In genomic region chr6:41735427-41736206, GRCh38 we compare ENCODE assay signal across 8 cellular contexts. TPM values are rescaled to one million over a fixed set of nuclear protein-coding genes. Genes with fewer than 3 reads are reported as not detected.
A peak's percentile ranks its signal among the peaks of the same experiment; 100 is the strongest.
DNase-seq lines count a peak whose midpoint lies in the region; ATAC-seq and TF ChIP-seq lines count a peak whose summit lies in the region.

TFEB (minus strand) TSS chr6:41735608; CDS start chr6:41691213, 44,395 bp downstream.

- CTCF ChIA-PET in T-cell (lab: Charles Lee): interaction anchor here in 1 of 2 donors (0.8 to 1.9 kb wide), 2 partner anchors 31 to 51 kb away, joined by 3 to 12 read pairs; partner anchors contain the start of gene TOMM6

- peaks cover 26 to 33% (median 31%) of the 10 kb centered on the region in 3 donors for H3K4me1 Mint-ChIP-seq in T-cell

- no peaks in the 10 kb centered on the region for H3K9me3 Mint-ChIP-seq in T-cell

- H3K36me3 ChIP-seq in adrenal gland (replicated peaks in 1 of 2) (no peaks in the 10 kb centered on the region), heart right ventricle (no peaks in the 10 kb centered on the region), upper lobe of right lung (no peaks in the 10 kb centered on the region)

- H3K4me3 Mint-ChIP-seq in T-cell: peak within 1 kb of the TSS; percentile 80 to 84 (median 80)

- H3K27ac ChIP-seq in adrenal gland: peak within 1 kb of the TSS; percentile 46 to 94 (median 89)
- peak within 1 kb of the TSS; percentile 97 to 100 (median 100) for H3K27ac ChIP-seq in heart right ventricle
- peak within 1 kb of the TSS; percentile 93 for H3K27ac ChIP-seq in upper lobe of right lung

- H3K27me3 Mint-ChIP-seq in T-cell: no peaks in the 10 kb centered on the region

- POLR2A ChIA-PET in T-cell (lab: Charles Lee): no interaction called here

- H3K27me3 ChIP-seq in adrenal gland (no peaks in the 10 kb centered on the region), heart right ventricle (no peaks in the 10 kb centered on the region), upper lobe of right lung (no peaks in the 10 kb centered on the region)

- peak within 1 kb of the TSS; percentile 55 to 77 for H3K27ac Mint-ChIP-seq in T-cell

- peak; percentile 69 for DNase-seq in NCI-H128 (lab: John Stamatoyannopoulos, UW; ENCODE audit: unreplicated experiment)
- peak; percentile 80 to 95 (median 91) for DNase-seq in T-cell
- peak; percentile 92 to 98 (median 95) for DNase-seq in adrenal gland
- peak; percentile 95 for DNase-seq in heart right ventricle
- DNase-seq in posterior vena cava (ENCODE audit: low spot score): peak; percentile 99
- DNase-seq in upper lobe of right lung: peak; percentile 98

- peak; percentile 51 for ATAC-seq in HG02678 (IDR thresholded peaks at IDR 0.05; ENCODE audit: unreplicated experiment)
- peak; percentile 68 to 82 (median 71) for ATAC-seq in T-cell (replicated peaks in 1 of 4)
- ATAC-seq in heart right ventricle: peak; percentile 54 to 81 (median 72)
- ATAC-seq in upper lobe of right lung: peak; percentile 88

- H3K4me1 ChIP-seq in adrenal gland (replicated peaks in 1 of 2) (peaks cover 10 to 29% of the 10 kb centered on the region in 2 donors), heart right ventricle (peaks cover 11 to 41% (median 37%) of the 10 kb centered on the region in 9 donors), upper lobe of right lung (peaks cover 30% of the 10 kb centered on the region)

- H3K9me3 ChIP-seq in adrenal gland (replicated peaks in 1 of 3) (no peaks in the 10 kb centered on the region), heart right ventricle (no peaks in the 10 kb centered on the region), upper lobe of right lung (no peaks in the 10 kb centered on the region)

- peak; percentile 50 to 54 for TF ChIP-seq POLR2A in adrenal gland (IDR thresholded peaks at IDR 0.05)

- H3K36me3 Mint-ChIP-seq in T-cell: no peaks in the 10 kb centered on the region

- WGBS in adrenal gland, 4 donors: 6 to 25% (median 11%) methylated on average over 13 to 50 of the region's 50 CpGs
- WGBS in heart right ventricle, 2 donors: 7 to 8% methylated on average over 46 to 50 of the region's 50 CpGs

- intact Hi-C loops in adrenal gland (cut with DNase I): no loop called here
- intact Hi-C loops in heart right ventricle (cut with DNase I): loop anchor here in 5 of 10 donors (1.0 to 5.0 kb wide), 5 partner anchors 29 to 53 kb away; partner anchors contain the start of genes FRS3 (in 3 of the 5) and PRICKLE4 (in 1 of the 5)
- intact Hi-C loops in posterior vena cava (cut with DNase I): no loop called here
- intact Hi-C loops in upper lobe of right lung (cut with DNase I): no loop called here

- peak within 1 kb of the TSS; percentile 18 to 88 (median 76) for H3K4me3 ChIP-seq in adrenal gland
- H3K4me3 ChIP-seq in heart right ventricle: peak within 1 kb of the TSS; percentile 75 to 99 (median 92)
- peak within 1 kb of the TSS; percentile 87 for H3K4me3 ChIP-seq in upper lobe of right lung

- TF ChIP-seq CTCF in GM12872 (IDR thresholded peaks at IDR 0.05; ENCODE audit: insufficient read depth, low read depth, low read length) (peak; percentile 82), adrenal gland (IDR thresholded peaks at IDR 0.05) (peak; percentile 55 to 98 (median 81)), heart right ventricle (IDR thresholded peaks at IDR 0.05) (peak; percentile 85 to 100 (median 88)), upper lobe of right lung (IDR thresholded peaks at IDR 0.05) (peak; percentile 85)

RNA-seq across cellular contexts. Expression of gene TFEB, which starts in this region (rescaled TPM):
- total RNA-seq in T-cell: 10 to 100 TPM; 18.9 to 28.1 (median 19.5) TPM
- 10 to 100 TPM; 13.3 to 27.1 (median 20.2) TPM for total RNA-seq in adrenal gland
- 10 to 100 TPM in 2 of 3 donors, 1 to 10 TPM in 1; 2.1 to 47.2 (median 18.4) TPM for polyA plus RNA-seq in adrenal gland
- total RNA-seq in heart right ventricle: 10 to 100 TPM; 29.2 to 47.0 (median 39.6) TPM
- 10 to 100 TPM; 36.9 to 52.3 TPM for polyA plus RNA-seq in heart right ventricle
- total RNA-seq in posterior vena cava: 10 to 100 TPM; 15.1 to 20.6 TPM
- total RNA-seq in upper lobe of right lung: 40.3 TPM

Comparison
In these comparisons a context has a peak if more than half of its experiments do, and no peak if none do; other contexts are left out.
1. Peak in every context shown above with its lines: DNase-seq, ATAC-seq, H3K4me3 ChIP-seq and H3K27ac ChIP-seq.